In the genomic region with DNA sequence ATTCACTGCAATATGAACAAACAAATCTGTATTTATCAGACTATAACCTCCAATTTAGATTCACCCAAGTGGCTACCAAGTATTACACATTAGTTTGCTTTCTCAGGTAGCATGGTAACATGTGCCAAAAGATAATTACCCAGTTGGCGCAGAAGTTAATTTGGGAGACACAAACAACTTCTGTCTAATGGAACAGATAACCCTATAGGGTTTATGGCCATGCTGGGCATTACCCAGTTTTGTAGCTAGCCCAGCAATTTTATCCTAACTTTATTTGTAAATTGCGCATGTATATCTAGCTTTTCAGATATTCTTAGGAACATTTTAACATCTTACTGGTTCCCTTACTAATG, we compare ENCODE assay signal across 1 cellular context.
A peak's percentile ranks its signal among the peaks of the same experiment; 100 is the strongest.
TF ChIP-seq lines count a peak whose summit lies in the region.

No MANE protein-coding gene starts in this region.

TF ChIP-seq in HepG2, 621 proteins besides CTCF, POLR2A, EP300 and RAD21:
- 0 out of 2 replicates have a peak, but pooled peaks have one; percentile 22 for TF ChIP-seq NCOA1 (CRISPR knock-in tag; IDR thresholded peaks at IDR 0.05)
- peak; percentile 9; the same call in 1 of the 2 replicates for TF ChIP-seq ZSCAN25 (CRISPR knock-in tag; IDR thresholded peaks at IDR 0.05)
- 0 out of 2 replicates have a peak, but pooled peaks have one; percentile 11 for TF ChIP-seq KLF9 (CRISPR knock-in tag; IDR thresholded peaks at IDR 0.05; ENCODE audit: low read depth)
- TF ChIP-seq PPARG (CRISPR knock-in tag; conservative IDR thresholded peaks at IDR 0.05) = peak; percentile 20; the same call in 1 of the 2 replicates
- TF ChIP-seq, protein P1, sequence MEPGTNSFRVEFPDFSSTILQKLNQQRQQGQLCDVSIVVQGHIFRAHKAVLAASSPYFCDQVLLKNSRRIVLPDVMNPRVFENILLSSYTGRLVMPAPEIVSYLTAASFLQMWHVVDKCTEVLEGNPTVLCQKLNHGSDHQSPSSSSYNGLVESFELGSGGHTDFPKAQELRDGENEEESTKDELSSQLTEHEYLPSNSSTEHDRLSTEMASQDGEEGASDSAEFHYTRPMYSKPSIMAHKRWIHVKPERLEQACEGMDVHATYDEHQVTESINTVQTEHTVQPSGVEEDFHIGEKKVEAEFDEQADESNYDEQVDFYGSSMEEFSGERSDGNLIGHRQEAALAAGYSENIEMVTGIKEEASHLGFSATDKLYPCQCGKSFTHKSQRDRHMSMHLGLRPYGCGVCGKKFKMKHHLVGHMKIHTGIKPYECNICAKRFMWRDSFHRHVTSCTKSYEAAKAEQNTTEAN (CRISPR knock-in tag; conservative IDR thresholded peaks at IDR 0.05) = no peak
- TF ChIP-seq MED13 (CRISPR knock-in tag; IDR thresholded peaks at IDR 0.05) = 0 out of 2 replicates have a peak, but pooled peaks have one; percentile 16
- TF ChIP-seq ZNF530 (CRISPR knock-in tag; IDR thresholded peaks at IDR 0.05; ENCODE audit: low read depth) = no peak
- 0 out of 2 replicates have a peak, but pooled peaks have one; percentile 2 for TF ChIP-seq RBFOX2 (IDR thresholded peaks at IDR 0.05; ENCODE audit: low read depth, low read length)
- no peak for TF ChIP-seq ZNF234 (CRISPR knock-in tag; conservative IDR thresholded peaks at IDR 0.05)
- TF ChIP-seq MIXL1 (CRISPR knock-in tag; IDR thresholded peaks at IDR 0.05) = 0 out of 2 replicates have a peak, but pooled peaks have one; percentile 12
- peak; percentile 43; the same call in 1 of the 2 replicates for TF ChIP-seq ZNF20 (CRISPR knock-in tag; IDR thresholded peaks at IDR 0.05)
